In genomic region chr1:43225168-43225567, GRCh38 we compare ENCODE assay signal across 23 cellular contexts. TPM values are rescaled to one million over a fixed set of nuclear protein-coding genes. Genes with fewer than 3 reads are reported as not detected.
DNase-seq lines count a peak whose midpoint lies in the region; ATAC-seq, FAIRE-seq and TF ChIP-seq lines count a peak whose summit lies in the region.
"Had no signal": no experiment of that assay in that cellular context is flagged by ENCODE, and none has a peak within 500 bp of the region (broad histone marks: within the 10 kb centered on the region; RNA-seq: fewer than 3 reads in every experiment).

No MANE protein-coding gene starts in this region.

- no peak overlapping the region for H4K8ac ChIP-seq in H9 (replicated peaks; ENCODE audit: insufficient read length, low read depth, low read length)

- no peak overlapping the region for H2BK15ac ChIP-seq in H9 (ENCODE audit: low read depth, low read length)

- H3K9me1 ChIP-seq in K562 (ENCODE audit: control insufficient read depth, insufficient read depth, low read length): no peaks in the 10 kb centered on the region

- H2BK5ac ChIP-seq in H9 (ENCODE audit: insufficient read length, low read length): no peak overlapping the region

- TF ChIP-seq CTCF in K562 (IDR thresholded peaks at IDR 0.05 in 2 of 3, conservative IDR thresholded peaks at IDR 0.05 in 1 of 3; ENCODE audit: insufficient read depth in 2 of 3, low read depth in 1 of 3, low read length in 3 of 3) (peak; percentile 29 to 41 (median 36); a peak in 4 of 6 replicates), H9 (conservative IDR thresholded peaks at IDR 0.05) (no peak)

- H3K36me3 Mint-ChIP-seq in H9 (ENCODE audit: insufficient read depth in 1 of 3, low read depth in 3 of 3): no peaks in the 10 kb centered on the region
- H3K36me3 Mint-ChIP-seq: immature natural killer cell, mesothelial cell of epicardium had no signal

- H2AFZ ChIP-seq in K562 (ENCODE audit: low read depth, low read length) (no peak overlapping the region), H9 (ENCODE audit: low read length) (no peak overlapping the region)

- H3K27ac ChIP-seq in K562 (ENCODE audit: extremely low read depth, low read depth, low read length) (no peak overlapping the region), H9 (ENCODE audit: insufficient read length, low read depth, low read length) (no peak overlapping the region)
- H3K27ac ChIP-seq: 22Rv1, spleen had no signal

- H3K23me2 ChIP-seq in H9 (ENCODE audit: insufficient read length, low read depth, low read length, poor library complexity, severe bottlenecking): no peaks in the 10 kb centered on the region

- H4K91ac ChIP-seq in H9 (ENCODE audit: insufficient read length, low read depth, low read length): no peak overlapping the region

- H3K9me3 Mint-ChIP-seq in H9: no peaks in the 10 kb centered on the region
- H3K9me3 Mint-ChIP-seq: activated T-cell treated with anti-CD3 and anti-CD28 coated beads, Interleukin-2, amount 50 U/mL, for 24 hours; CD4-positive, alpha-beta T cell; immature natural killer cell; mesothelial cell of epicardium had no signal

- peaks cover 8% of the 10 kb centered on the region for H3K27me3 Mint-ChIP-seq in H9 (ENCODE audit: low read depth)
- H3K27me3 Mint-ChIP-seq: activated T-cell treated with anti-CD3 and anti-CD28 coated beads, Interleukin-2, amount 50 U/mL, for 24 hours; CD4-positive, alpha-beta T cell had no signal

- no peak overlapping the region for H4K5ac ChIP-seq in H9 (ENCODE audit: insufficient read length, low read depth, low read length)

- TF ChIP-seq POLR2A in K562 (conservative IDR thresholded peaks at IDR 0.05): no peak

- no peak overlapping the region for H2BK12ac ChIP-seq in H9 (ENCODE audit: insufficient read length, low read depth, low read length)

- H3K23ac ChIP-seq in H9 (ENCODE audit: insufficient read length, low read depth, low read length): no peak overlapping the region

- CTCF ChIA-PET in K562 (lab: Yijun Ruan, JAX; ENCODE audit: low intra/inter-chr PET ratio): interaction anchor here (0.7 kb wide), 1 partner anchor 477 kb away, joined by 3 read pairs; no protein-coding TSS in a partner anchor

- H3K9ac ChIP-seq in K562 (ENCODE audit: insufficient read depth in 1 of 2, low read depth in 2 of 2, low read length in 2 of 2) (no peak overlapping the region), H9 (ENCODE audit: extremely low read depth, insufficient read length, low read length) (no peak overlapping the region)

- TF ChIP-seq RAD21 in K562 (CRISPR knock-in tag; conservative IDR thresholded peaks at IDR 0.05 in 1 of 2, IDR thresholded peaks at IDR 0.05 in 1 of 2): peak in 1 of 2 experiments; percentile 32; a peak in 2 of 4 replicates

- no peak for TF ChIP-seq EP300 in K562 (IDR thresholded peaks at IDR 0.05; ENCODE audit: low read length)

- intact Hi-C loops in K562 (cut with micrococcal nuclease): loop anchor here (5.0 kb wide), 2 partner anchors 313 to 822 kb away; no protein-coding TSS in a partner anchor

- H4K20me1 ChIP-seq in K562 (replicated peaks; ENCODE audit: control insufficient read depth, insufficient read depth, low read length): peaks cover 17% of the 10 kb centered on the region
- H4K20me1 ChIP-seq in H9 (ENCODE audit: control insufficient read depth, insufficient read depth, insufficient read length): no peaks in the 10 kb centered on the region

- no peak overlapping the region for H3K4me3 Mint-ChIP-seq in H9
- H3K4me3 Mint-ChIP-seq: activated T-cell treated with anti-CD3 and anti-CD28 coated beads, Interleukin-2, amount 50 U/mL, for 24 hours; CD4-positive, alpha-beta T cell; immature natural killer cell; mesothelial cell of epicardium had no signal

- no peak overlapping the region for H3K56ac ChIP-seq in H9 (ENCODE audit: insufficient read length, low read depth, low read length)

- H3K27me3 ChIP-seq in K562 (ENCODE audit: control insufficient read depth in 2 of 2, insufficient read depth in 2 of 2, low read length in 2 of 2): peaks cover 24 to 55% of the 10 kb centered on the region in 2 experiments
- H3K27me3 ChIP-seq in H9 (ENCODE audit: insufficient read depth, low read length): no peaks in the 10 kb centered on the region
- H3K27me3 ChIP-seq: spleen had no signal

- ATAC-seq in K562 (peak; percentile 62), HG03139 (IDR thresholded peaks at IDR 0.05; ENCODE audit: unreplicated experiment) (no peak)
- ATAC-seq: Right ventricle myocardium inferior had no signal

- H2BK120ac ChIP-seq in H9 (ENCODE audit: low read depth, low read length, poor library complexity, severe bottlenecking): no peak overlapping the region

- no peak overlapping the region for H2BK20ac ChIP-seq in H9 (ENCODE audit: low read depth, low read length, poor library complexity, severe bottlenecking)

- H3K4me1 ChIP-seq in K562 (replicated peaks in 1 of 2; ENCODE audit: control insufficient read depth in 2 of 2, insufficient read depth in 2 of 2, low read length in 2 of 2) (0 out of 5 replicates have a peak, but pooled peaks cover 0 to 3% of the 10 kb centered on the region in 2 experiments), H9 (ENCODE audit: insufficient read depth, low read length) (no peaks in the 10 kb centered on the region)

- FAIRE-seq in K562 (lab: Jason Lieb, UNC): no peak
- FAIRE-seq: G401.6 had no signal

- H2AK5ac ChIP-seq in H9 (ENCODE audit: insufficient read length, low read length): no peak overlapping the region

- no peaks in the 10 kb centered on the region for H3K79me2 ChIP-seq in K562 (ENCODE audit: control insufficient read depth, insufficient read depth, low read length)
- H3K79me2 ChIP-seq in H9 (ENCODE audit: insufficient read depth, low read length): no peaks in the 10 kb centered on the region

- H3K4me2 ChIP-seq in K562 (ENCODE audit: insufficient read depth, low read length) (no peak overlapping the region), H9 (ENCODE audit: insufficient read depth, insufficient read length, low read length) (no peak overlapping the region)

- peaks cover 10 to 20% of the 10 kb centered on the region in 2 experiments for H3K4me1 Mint-ChIP-seq in H9
- H3K4me1 Mint-ChIP-seq: immature natural killer cell had no signal

- BruUV-seq in K562 (replicated peaks; lab: Mats Ljungman, UMichigan): no TSS peak

- no peak overlapping the region for H3K14ac ChIP-seq in H9 (ENCODE audit: insufficient read depth, low read length)

- no peaks in the 10 kb centered on the region for H3K79me1 ChIP-seq in H9 (ENCODE audit: insufficient read depth, low read depth, low read length, poor library complexity, severe bottlenecking)

- DNase-seq in DMS 273 (lab: John Stamatoyannopoulos, UW; ENCODE audit: unreplicated experiment) (peak; percentile 34), DMS 273 treated with DMSO at 0.1 percent for 48 hours (lab: John Stamatoyannopoulos, UW) (no peak), M059J (ENCODE audit: low read depth) (peak; percentile 42), K562 (ENCODE audit: extremely low read depth in 1 of 4, low spot score in 3 of 4) (peak; percentile 25 to 47 (median 36)), myocyte (ENCODE audit: low read depth) (peak; percentile 21), KG1 (lab: John Stamatoyannopoulos, UW) (no peak), H9 (no peak)
- DNase-seq: activated CD4-positive, alpha-beta T cell treated with anti-CD3 and anti-CD28 coated beads for 48 hours; activated T-cell treated with anti-CD3 and anti-CD28 coated beads, Interleukin-2, amount 50 U/mL, for 24 hours; amniotic stem cell; CD4-positive, alpha-beta T cell; cortex of kidney; immature natural killer cell; NCI-H1048; NCI-H524; spleen; T-helper 9 cell had no signal

- no peak overlapping the region; a peak in 1 of 7 replicates for H3K27ac Mint-ChIP-seq in H9
- H3K27ac Mint-ChIP-seq: activated T-cell treated with anti-CD3 and anti-CD28 coated beads, Interleukin-2, amount 50 U/mL, for 24 hours; CD4-positive, alpha-beta T cell; immature natural killer cell; mesothelial cell of epicardium had no signal

- H3K9me3 ChIP-seq in K562 (replicated peaks; ENCODE audit: control insufficient read depth, insufficient read depth, low read depth, low read length): no peaks in the 10 kb centered on the region
- H3K9me3 ChIP-seq in H9 (ENCODE audit: control insufficient read depth, low read depth, low read length): no peaks in the 10 kb centered on the region
- H3K9me3 ChIP-seq: spleen had no signal

- no peak overlapping the region for H3K4me3 ChIP-seq in K562
- H3K4me3 ChIP-seq: spleen had no signal

- H3K4ac ChIP-seq in H9 (ENCODE audit: low read depth, low read length): no peak overlapping the region

- in situ Hi-C loops in K562 (cut with MboI): loop anchor here (5.0 kb wide), 2 partner anchors 187 to 287 kb away; no protein-coding TSS in a partner anchor

- POLR2A ChIA-PET in K562 (lab: Yijun Ruan, JAX): interaction anchor here (0.7 kb wide), 1 partner anchor 134 kb away, joined by 3 read pairs; the partner anchor contains the start of gene CDC20

- 0% methylated on average over 3 of the region's 3 CpGs for WGBS in K562 (ENCODE audit: insufficient coverage, low coverage, missing lambda C conversion rate)
- WGBS in H9 (ENCODE audit: extremely low coverage, insufficient read length, low lambda C conversion rate): no CpG with 5 or more reads among the region's 3 CpGs

- H3T11ph ChIP-seq in H9 (ENCODE audit: low read length): no peak overlapping the region

- H3K18ac ChIP-seq in H9 (ENCODE audit: insufficient read length, low read depth, low read length): no peak overlapping the region

- no peaks in the 10 kb centered on the region for H3K36me3 ChIP-seq in K562 (ENCODE audit: control insufficient read depth, insufficient read depth, low read length)
- H3K36me3 ChIP-seq: spleen had no signal

RNA-seq across cellular contexts. Expression of gene TMEM125, which starts 44.6 kb away (rescaled TPM):
- total RNA-seq in M059J (2014; rRNA removed; shearing (Covaris generic)): not detected in 2 replicates
- total RNA-seq in K562 (2011; cell fraction: chromatin; rRNA removed; ENCODE audit: low replicate concordance): 0.21 and 0.30 TPM in 2 replicates
- 0.33 and 0.53 TPM in 2 replicates for total RNA-seq in K562 (2011; cell fraction: nucleolus; rRNA removed)
- 0.37 and 0.76 TPM in 2 replicates for total RNA-seq in K562 (2011; cell fraction: nucleoplasm; rRNA removed)
- total RNA-seq in K562 (2014; rRNA removed): not detected in 2 replicates
- total RNA-seq in K562 (2014; rRNA removed; fragmentation: Illumina TruSeq; extraction: Trizol): not detected in 2 replicates
- not detected in 2 replicates for total RNA-seq in K562 (2015; rRNA removed; fragmentation: Illumina TruSeq; extraction: Trizol)
- 0.45 TPM in 1 of 2 replicates, not detected in the other for total RNA-seq in K562 (2021)
- polyA plus RNA-seq in K562 (2011; rRNA removed): 0.08 and 0.35 TPM in 2 replicates
- polyA plus RNA-seq in K562 (2011; cell fraction: cytosol; rRNA removed): 0.42 and 0.58 TPM in 2 replicates
- polyA plus RNA-seq in K562 (2011; cell fraction: nucleus; rRNA removed): 1.0 and 1.2 TPM in 2 replicates
- 0.13 and 1.1 TPM in 2 replicates for polyA plus RNA-seq in K562 (2012)
- polyA plus RNA-seq in K562 (2014; fragmentation: Illumina TruSeq; extraction: Trizol): 0.07 TPM in 1 of 2 replicates, not detected in the other
- not detected for polyA plus RNA-seq in K562 (2014; fragmentation: Nextera tagmentation; extraction: Ambion mirVana)
- polyA plus RNA-seq in K562 (2014; rRNA removed): 0.67 TPM in 1 of 2 replicates, not detected in the other
- polyA minus RNA-seq in K562 (2011; rRNA and poly(A)+ RNA removed): not detected in 2 replicates
- polyA minus RNA-seq in K562 (2011; cell fraction: cytosol; rRNA and poly(A)+ RNA removed): not detected in 2 replicates
- polyA minus RNA-seq in K562 (2011; cell fraction: nucleus; rRNA and poly(A)+ RNA removed): not detected in 2 replicates
- total RNA-seq in myocyte: not detected in 2 replicates
- polyA plus RNA-seq in myocyte (2012): 0.04 TPM
- total RNA-seq in H9 (2021): 19.1 and 19.6 TPM in 2 replicates
- total RNA-seq: CD4-positive, alpha-beta T cell; osteoblast; Right ventricle myocardium inferior; spleen had no signal

RNA-seq across cellular contexts. Expression of gene CFAP57, which starts 53.0 kb away (rescaled TPM):
- total RNA-seq in M059J (2014; rRNA removed; shearing (Covaris generic)): 0.67 TPM in 1 of 2 replicates, not detected in the other
- 0.30 TPM in 1 of 2 replicates, not detected in the other for total RNA-seq in K562 (2011; cell fraction: chromatin; rRNA removed; ENCODE audit: low replicate concordance)
- total RNA-seq in K562 (2011; cell fraction: nucleolus; rRNA removed): not detected in 2 replicates
- total RNA-seq in K562 (2011; cell fraction: nucleoplasm; rRNA removed): not detected in 2 replicates
- total RNA-seq in K562 (2014; rRNA removed) (not detected in 2 replicates), K562 (2014; rRNA removed; fragmentation: Illumina TruSeq; extraction: Trizol) (0.07 TPM in 1 of 2 replicates, not detected in the other), K562 (2015; rRNA removed; fragmentation: Illumina TruSeq; extraction: Trizol) (0.18 TPM in 1 of 2 replicates, not detected in the other), K562 (2021) (not detected in 2 replicates), myocyte (0.21 and 0.47 TPM in 2 replicates), H9 (2021) (0.11 and 0.33 TPM in 2 replicates)
- polyA plus RNA-seq in K562 (2011; rRNA removed) (0.04 TPM in 1 of 2 replicates, not detected in the other), K562 (2014; fragmentation: Illumina TruSeq; extraction: Trizol) (0.22 TPM in 1 of 2 replicates, not detected in the other), K562 (2014; fragmentation: Nextera tagmentation; extraction: Ambion mirVana) (under 1 TPM in 1 of 2 experiments, not detected in 1; 0.07 TPM), K562 (2014; rRNA removed) (0.05 TPM in 1 of 2 replicates, not detected in the other)
- polyA plus RNA-seq in K562 (2011; cell fraction: cytosol; rRNA removed): 0.01 and 0.09 TPM in 2 replicates
- 0.14 TPM in 1 of 2 replicates, not detected in the other for polyA plus RNA-seq in K562 (2011; cell fraction: nucleus; rRNA removed)
- polyA plus RNA-seq in K562 (2012): 0.03 and 0.18 TPM in 2 replicates
- 0.27 TPM in 1 of 2 replicates, not detected in the other for polyA minus RNA-seq in K562 (2011; rRNA and poly(A)+ RNA removed)
- polyA minus RNA-seq in K562 (2011; cell fraction: cytosol; rRNA and poly(A)+ RNA removed): not detected in 2 replicates
- polyA minus RNA-seq in K562 (2011; cell fraction: nucleus; rRNA and poly(A)+ RNA removed): not detected in 2 replicates
- 0.66 TPM for polyA plus RNA-seq in myocyte (2012)
- total RNA-seq: CD4-positive, alpha-beta T cell; Right ventricle myocardium inferior; spleen had no signal
- polyA plus RNA-seq: immature natural killer cell had no signal

RNA-seq across cellular contexts. Expression of gene EBNA1BP2, which starts 53.1 kb away (rescaled TPM):
- 150 and 165 TPM in 2 replicates for total RNA-seq in M059J (2014; rRNA removed; shearing (Covaris generic))
- 94.0 and 95.1 TPM in 2 replicates for total RNA-seq in K562 (2011; cell fraction: chromatin; rRNA removed; ENCODE audit: low replicate concordance)
- 64.3 and 68.4 TPM in 2 replicates for total RNA-seq in K562 (2011; cell fraction: nucleolus; rRNA removed)
- 71.1 and 80.7 TPM in 2 replicates for total RNA-seq in K562 (2011; cell fraction: nucleoplasm; rRNA removed)
- total RNA-seq in K562 (2014; rRNA removed) (300 and 314 TPM in 2 replicates), K562 (2014; rRNA removed; fragmentation: Illumina TruSeq; extraction: Trizol) (251 and 264 TPM in 2 replicates), K562 (2015; rRNA removed; fragmentation: Illumina TruSeq; extraction: Trizol) (262 and 268 TPM in 2 replicates), K562 (2021) (175 and 182 TPM in 2 replicates), myocyte (67.4 and 74.0 TPM in 2 replicates), H9 (2021) (84.3 and 84.7 TPM in 2 replicates)
- polyA plus RNA-seq in K562 (2011; rRNA removed) (74.8 and 102 TPM in 2 replicates), K562 (2014; fragmentation: Illumina TruSeq; extraction: Trizol) (283 and 349 TPM in 2 replicates), K562 (2014; fragmentation: Nextera tagmentation; extraction: Ambion mirVana) (100 to 1,000 TPM in 1 of 2 experiments, 10 to 100 TPM in 1; 95.2 to 157 TPM), K562 (2014; rRNA removed) (249 and 275 TPM in 2 replicates)
- polyA plus RNA-seq in K562 (2011; cell fraction: cytosol; rRNA removed): 60.0 and 76.6 TPM in 2 replicates
- 76.3 and 82.2 TPM in 2 replicates for polyA plus RNA-seq in K562 (2011; cell fraction: nucleus; rRNA removed)
- 90.3 and 177 TPM in 2 replicates for polyA plus RNA-seq in K562 (2012)
- 58.1 and 63.4 TPM in 2 replicates for polyA minus RNA-seq in K562 (2011; rRNA and poly(A)+ RNA removed)
- 43.2 and 43.7 TPM in 2 replicates for polyA minus RNA-seq in K562 (2011; cell fraction: cytosol; rRNA and poly(A)+ RNA removed)
- polyA minus RNA-seq in K562 (2011; cell fraction: nucleus; rRNA and poly(A)+ RNA removed): 52.0 and 75.4 TPM in 2 replicates
- polyA plus RNA-seq in myocyte (2012): 78.0 TPM

Comparison
In these comparisons a context has a peak if more than half of its experiments do, and no peak if none do; other contexts are left out.
1. DNase-seq: peak in DMS 273 (single experiment), M059J (single experiment), K562 (4 of 4) and myocyte (single experiment); none in DMS 273 treated with DMSO at 0.1 percent for 48 hours (single experiment), KG1 (single experiment) and H9 (single experiment).
2. RNA of gene TMEM125, which starts 44.6 kb away (total RNA-seq): 19.1 to 19.6 TPM in H9; 0.21 to 0.76 TPM in K562, not detected in M059J and not detected in myocyte; every median in the first group is over 10 times any median in the second.